Comparison of ENCODE assay signal across 8 cellular contexts in genomic region chr12:47742253-47742825, GRCh38. TPM values are rescaled to one million over a fixed set of nuclear protein-coding genes. Genes with fewer than 3 reads are reported as not detected.
A peak's percentile ranks its signal among the peaks of the same experiment; 100 is the strongest.
DNase-seq lines count a peak whose midpoint lies in the region; ATAC-seq and TF ChIP-seq lines count a peak whose summit lies in the region.

No MANE protein-coding gene starts in this region.

- no peak overlapping the region for H3K27ac Mint-ChIP-seq in activated T-cell treated with anti-CD3 and anti-CD28 coated beads, Interleukin-2, amount 50 U/mL, for 72 hours

- peak; percentile 13 for DNase-seq in NCI-H1105 treated with DMSO at 0.1 percent for 48 hours (lab: John Stamatoyannopoulos, UW)
- DNase-seq in NCI-H1105 (lab: John Stamatoyannopoulos, UW), result no peak
- peak; percentile 75 to 84 for DNase-seq in activated T-cell treated with anti-CD3 and anti-CD28 coated beads, Interleukin-2, amount 50 U/mL, for 72 hours
- DNase-seq in fibroblast of villous mesenchyme (ENCODE audit: low read depth), result peak; percentile 37
- no peak for DNase-seq in smooth muscle cell (lab: John Stamatoyannopoulos, UW; ENCODE audit: unreplicated experiment)
- no peak for DNase-seq in medulla oblongata (ENCODE audit: extremely low spot score)

- H3K27ac ChIP-seq in OCI-LY3 (ENCODE audit: low read length), result no peak overlapping the region
- no peak overlapping the region for H3K27ac ChIP-seq in smooth muscle cell (ENCODE audit: low read depth)

- H3F3A ChIP-seq in smooth muscle cell (ENCODE audit: low read depth), result no peaks in the 10 kb centered on the region

- peaks cover 34% of the 10 kb centered on the region for H3K4me1 ChIP-seq in OCI-LY3 (ENCODE audit: low read length)
- H3K4me1 ChIP-seq in smooth muscle cell (ENCODE audit: low read depth), result peaks cover 12% of the 10 kb centered on the region

- H3K9me3 ChIP-seq in OCI-LY3 (ENCODE audit: insufficient read depth, low read length) (no peaks in the 10 kb centered on the region), smooth muscle cell (replicated peaks; ENCODE audit: low read depth) (no peaks in the 10 kb centered on the region)

- H3K36me3 Mint-ChIP-seq in activated T-cell treated with anti-CD3 and anti-CD28 coated beads, Interleukin-2, amount 50 U/mL, for 72 hours (ENCODE audit: insufficient read depth in 2 of 2), result no peaks in the 10 kb centered on the region

- H3K9ac ChIP-seq in OCI-LY3 (ENCODE audit: low read length) (no peak overlapping the region), smooth muscle cell (ENCODE audit: low read depth) (no peak overlapping the region)

- no peak overlapping the region for H3K4me3 Mint-ChIP-seq in activated T-cell treated with anti-CD3 and anti-CD28 coated beads, Interleukin-2, amount 50 U/mL, for 72 hours

- TF ChIP-seq CTCF in OCI-LY3 (IDR thresholded peaks at IDR 0.05; ENCODE audit: low read depth, low read length) (peak; percentile 93), fibroblast of villous mesenchyme (IDR thresholded peaks at IDR 0.05; ENCODE audit: insufficient read depth, low read depth, low read length) (peak; percentile 98), smooth muscle cell (IDR thresholded peaks at IDR 0.05; ENCODE audit: borderline replicate concordance, insufficient read depth, poor library complexity, severe bottlenecking) (peak; percentile 99)

- H3K27me3 ChIP-seq in OCI-LY3 (ENCODE audit: low read depth, low read length), result peaks cover 31% of the 10 kb centered on the region
- H3K27me3 ChIP-seq in smooth muscle cell (ENCODE audit: low read depth), result no peaks in the 10 kb centered on the region

- peak; percentile 54 to 62 for ATAC-seq in activated T-cell treated with anti-CD3 and anti-CD28 coated beads, Interleukin-2, amount 50 U/mL, for 72 hours (replicated peaks in 1 of 2)
- ATAC-seq in GM21528 (IDR thresholded peaks at IDR 0.05; ENCODE audit: low FRiP score, unreplicated experiment), result no peak

- H4K20me1 ChIP-seq in OCI-LY3 (ENCODE audit: insufficient read depth, low read length) (no peaks in the 10 kb centered on the region), smooth muscle cell (ENCODE audit: low read depth) (no peaks in the 10 kb centered on the region)

- H3K4me3 ChIP-seq in OCI-LY3 (ENCODE audit: low read length) (no peak overlapping the region), fibroblast of villous mesenchyme (ENCODE audit: low read depth, low read length) (no peak overlapping the region), smooth muscle cell (no peak overlapping the region)

- no peaks in the 10 kb centered on the region for H3K9me3 Mint-ChIP-seq in activated T-cell treated with anti-CD3 and anti-CD28 coated beads, Interleukin-2, amount 50 U/mL, for 72 hours

- no peaks in the 10 kb centered on the region for H3K36me3 ChIP-seq in OCI-LY3 (replicated peaks; ENCODE audit: low read depth, low read length)
- no peaks in the 10 kb centered on the region for H3K36me3 ChIP-seq in smooth muscle cell (ENCODE audit: low read depth)

- 66% methylated on average over 7 of the region's 7 CpGs for WGBS in smooth muscle cell (ENCODE audit: low lambda C conversion rate)

- no peaks in the 10 kb centered on the region for H3K79me2 ChIP-seq in OCI-LY3 (ENCODE audit: low read length)
- no peaks in the 10 kb centered on the region for H3K79me2 ChIP-seq in smooth muscle cell (ENCODE audit: low read depth)

- H2AFZ ChIP-seq in OCI-LY3 (ENCODE audit: low read depth, low read length) (no peak overlapping the region), smooth muscle cell (ENCODE audit: low read depth) (no peak overlapping the region)

- H3K27me3 Mint-ChIP-seq in activated T-cell treated with anti-CD3 and anti-CD28 coated beads, Interleukin-2, amount 50 U/mL, for 72 hours (ENCODE audit: low read depth), result peaks cover 8% of the 10 kb centered on the region

- H3K4me1 Mint-ChIP-seq in activated T-cell treated with anti-CD3 and anti-CD28 coated beads, Interleukin-2, amount 50 U/mL, for 72 hours (ENCODE audit: low read depth), result peaks cover 26% of the 10 kb centered on the region

- H3K4me2 ChIP-seq in OCI-LY3 (ENCODE audit: low read length), result no peak overlapping the region
- H3K4me2 ChIP-seq in smooth muscle cell, result no peak overlapping the region

RNA-seq across cellular contexts. Expression of gene RAPGEF3, which starts 16.3 kb away (rescaled TPM):
- total RNA-seq in activated T-cell treated with anti-CD3 and anti-CD28 coated beads, Interleukin-2, amount 50 U/mL, for 72 hours, result 1 to 10 TPM in 1 of 2 donors, under 1 TPM in 1; 0.62 to 1.4 TPM
- total RNA-seq in fibroblast of villous mesenchyme (3.2 and 9.1 TPM in 2 replicates), smooth muscle cell (4.0 and 5.6 TPM in 2 replicates)
- polyA plus RNA-seq in smooth muscle cell, result 1.9 and 3.6 TPM in 2 replicates

RNA-seq across cellular contexts. Expression of gene ENDOU, which starts 17.0 kb away (rescaled TPM):
- under 1 TPM; 0.26 to 0.44 TPM for total RNA-seq in activated T-cell treated with anti-CD3 and anti-CD28 coated beads, Interleukin-2, amount 50 U/mL, for 72 hours
- total RNA-seq in fibroblast of villous mesenchyme (not detected in 2 replicates), smooth muscle cell (1.8 and 5.1 TPM in 2 replicates)
- polyA plus RNA-seq in smooth muscle cell, result 0.47 and 0.74 TPM in 2 replicates

RNA-seq across cellular contexts. Expression of gene SLC48A1, which starts 30.7 kb away (rescaled TPM):
- total RNA-seq in activated T-cell treated with anti-CD3 and anti-CD28 coated beads, Interleukin-2, amount 50 U/mL, for 72 hours, result 10 to 100 TPM; 14.6 to 15.2 TPM
- 10.6 and 19.4 TPM in 2 replicates for total RNA-seq in fibroblast of villous mesenchyme
- total RNA-seq in smooth muscle cell, result 2.4 and 11.4 TPM in 2 replicates
- polyA plus RNA-seq in smooth muscle cell, result 6.2 and 8.6 TPM in 2 replicates

RNA-seq across cellular contexts. Expression of gene RPAP3, which starts 36.5 kb away (rescaled TPM):
- 10 to 100 TPM; 34.4 to 36.0 TPM for total RNA-seq in activated T-cell treated with anti-CD3 and anti-CD28 coated beads, Interleukin-2, amount 50 U/mL, for 72 hours
- total RNA-seq in fibroblast of villous mesenchyme (19.0 and 26.3 TPM in 2 replicates), smooth muscle cell (23.0 and 28.6 TPM in 2 replicates)
- 17.0 and 18.9 TPM in 2 replicates for polyA plus RNA-seq in smooth muscle cell

Comparison
In these comparisons a context has a peak if more than half of its experiments do, and no peak if none do; other contexts are left out.
1. DNase-seq: peak in NCI-H1105 treated with DMSO at 0.1 percent for 48 hours (single experiment), activated T-cell treated with anti-CD3 and anti-CD28 coated beads, Interleukin-2, amount 50 U/mL, for 72 hours (2 of 2) and fibroblast of villous mesenchyme (single experiment); none in NCI-H1105 (single experiment), smooth muscle cell (single experiment) and medulla oblongata (single experiment).
2. Peak in every context shown above with its lines, with median percentiles within 50 percentile points of each other: CTCF ChIP-seq.